ENCODE assay signal across 22 cellular contexts in genomic region chr16:88017551-88018101, GRCh38.
"Had no signal": no experiment of that assay in that cellular context is flagged by ENCODE, and none has a peak within 500 bp of the region (broad histone marks: within the 10 kb centered on the region; RNA-seq: fewer than 3 reads in every experiment).

No MANE protein-coding gene starts in this region.

- H3K36me3 Mint-ChIP-seq: natural killer cell had no signal

- H3K27me3 ChIP-seq: neural progenitor cell, upper lobe of left lung had no signal

- H3K4me3 ChIP-seq: neural progenitor cell, upper lobe of left lung had no signal

- H3K9me3 Mint-ChIP-seq: activated CD4-positive, alpha-beta memory T cell treated with anti-CD3 and anti-CD28 coated beads, Interleukin-2, amount 10 ng/mL, durations not matched to agents 7 days and 5 days; activated CD4-positive, alpha-beta T cell treated with anti-CD3 and anti-CD28 coated beads, Interleukin-2, amount 10 ng/mL, durations not matched to agents 24 days and 14 days; activated naive CD4-positive, alpha-beta T cell treated with anti-CD3 and anti-CD28 coated beads, Interleukin-2, amount 10 ng/mL, durations not matched to agents 7 days and 5 days; activated T-cell treated with anti-CD3 and anti-CD28 coated beads, Interleukin-2, amount 50 U/mL, for 72 hours; natural killer cell; neural progenitor cell; stimulated activated naive CD8-positive, alpha-beta T cell treated with anti-CD3 and anti-CD28 coated beads, Interleukin-15, amount 100 ng/mL, for 72 hours had no signal

- H3K27ac Mint-ChIP-seq: activated CD4-positive, alpha-beta memory T cell treated with anti-CD3 and anti-CD28 coated beads, Interleukin-2, amount 10 ng/mL, durations not matched to agents 7 days and 5 days; activated CD4-positive, alpha-beta T cell treated with anti-CD3 and anti-CD28 coated beads, Interleukin-2, amount 10 ng/mL, durations not matched to agents 24 days and 14 days; activated naive CD4-positive, alpha-beta T cell treated with anti-CD3 and anti-CD28 coated beads, Interleukin-2, amount 10 ng/mL, durations not matched to agents 7 days and 5 days; activated T-cell treated with anti-CD3 and anti-CD28 coated beads, Interleukin-2, amount 50 U/mL, for 72 hours; neural progenitor cell; T-helper 17 cell had no signal

- H3K4me1 Mint-ChIP-seq: activated CD4-positive, alpha-beta memory T cell treated with anti-CD3 and anti-CD28 coated beads, Interleukin-2, amount 10 ng/mL, durations not matched to agents 7 days and 5 days; activated CD4-positive, alpha-beta T cell treated with anti-CD3 and anti-CD28 coated beads, Interleukin-2, amount 10 ng/mL, durations not matched to agents 24 days and 14 days; activated naive CD4-positive, alpha-beta T cell treated with anti-CD3 and anti-CD28 coated beads, Interleukin-2, amount 10 ng/mL, durations not matched to agents 7 days and 5 days had no signal

- H3K4me3 Mint-ChIP-seq: activated CD4-positive, alpha-beta memory T cell treated with anti-CD3 and anti-CD28 coated beads, Interleukin-2, amount 10 ng/mL, durations not matched to agents 7 days and 5 days; activated CD4-positive, alpha-beta T cell treated with anti-CD3 and anti-CD28 coated beads, Interleukin-2, amount 10 ng/mL, durations not matched to agents 24 days and 14 days; activated naive CD4-positive, alpha-beta T cell treated with anti-CD3 and anti-CD28 coated beads, Interleukin-2, amount 10 ng/mL, durations not matched to agents 7 days and 5 days; activated T-cell treated with anti-CD3 and anti-CD28 coated beads, Interleukin-2, amount 50 U/mL, for 72 hours; natural killer cell; neural progenitor cell; stimulated activated naive CD8-positive, alpha-beta T cell treated with anti-CD3 and anti-CD28 coated beads, Interleukin-15, amount 100 ng/mL, for 72 hours; T-helper 17 cell had no signal

- H3K27ac ChIP-seq: neural progenitor cell, upper lobe of left lung had no signal

- H3K4me1 ChIP-seq: neural progenitor cell had no signal

- H3K36me3 ChIP-seq: neural progenitor cell had no signal

- H3K9me3 ChIP-seq: SK-N-SH, upper lobe of left lung had no signal

- ATAC-seq: activated T-cell treated with anti-CD3 and anti-CD28 coated beads, Interleukin-2, amount 50 U/mL, for 72 hours; esophagus mucosa; left colon; natural killer cell; right cardiac atrium; stimulated activated naive CD8-positive, alpha-beta T cell treated with anti-CD3 and anti-CD28 coated beads, Interleukin-15, amount 100 ng/mL, for 72 hours; T-helper 17 cell had no signal

- DNase-seq: activated CD4-positive, alpha-beta memory T cell treated with anti-CD3 and anti-CD28 coated beads, Interleukin-2, amount 10 ng/mL, durations not matched to agents 7 days and 5 days; activated CD4-positive, alpha-beta T cell treated with anti-CD3 and anti-CD28 coated beads, Interleukin-2, amount 10 ng/mL, durations not matched to agents 24 days and 14 days; activated CD4-positive, CD25-positive, alpha-beta regulatory T cell treated with anti-CD3 and anti-CD28 coated beads, Interleukin-2, amount 50 U/mL, for 72 hours; activated CD8-positive, alpha-beta memory T cell treated with anti-CD3 and anti-CD28 coated beads, Interleukin-2, amount 50 U/mL, for 48 hours; activated naive CD4-positive, alpha-beta T cell treated with anti-CD3 and anti-CD28 coated beads, Interleukin-2, amount 10 ng/mL, durations not matched to agents 7 days and 5 days; activated T-cell treated with anti-CD3 and anti-CD28 coated beads, Interleukin-2, amount 50 U/mL, for 72 hours; anterior cingulate cortex; foreskin fibroblast; hippocampal formation; left colon; mesendoderm; natural killer cell; right cardiac atrium; SK-N-SH; stimulated activated CD4-positive, alpha-beta T cell treated with anti-CD3 and anti-CD28 coated beads, Interleukin-4, amount 100 ng/mL, for 1 hour; stimulated activated naive CD8-positive, alpha-beta T cell treated with anti-CD3 and anti-CD28 coated beads, Interleukin-15, amount 100 ng/mL, for 72 hours; SW 1271; T-helper 17 cell; T1000 had no signal
